ENCODE assay signal across 1 cellular context in the genomic region with DNA sequence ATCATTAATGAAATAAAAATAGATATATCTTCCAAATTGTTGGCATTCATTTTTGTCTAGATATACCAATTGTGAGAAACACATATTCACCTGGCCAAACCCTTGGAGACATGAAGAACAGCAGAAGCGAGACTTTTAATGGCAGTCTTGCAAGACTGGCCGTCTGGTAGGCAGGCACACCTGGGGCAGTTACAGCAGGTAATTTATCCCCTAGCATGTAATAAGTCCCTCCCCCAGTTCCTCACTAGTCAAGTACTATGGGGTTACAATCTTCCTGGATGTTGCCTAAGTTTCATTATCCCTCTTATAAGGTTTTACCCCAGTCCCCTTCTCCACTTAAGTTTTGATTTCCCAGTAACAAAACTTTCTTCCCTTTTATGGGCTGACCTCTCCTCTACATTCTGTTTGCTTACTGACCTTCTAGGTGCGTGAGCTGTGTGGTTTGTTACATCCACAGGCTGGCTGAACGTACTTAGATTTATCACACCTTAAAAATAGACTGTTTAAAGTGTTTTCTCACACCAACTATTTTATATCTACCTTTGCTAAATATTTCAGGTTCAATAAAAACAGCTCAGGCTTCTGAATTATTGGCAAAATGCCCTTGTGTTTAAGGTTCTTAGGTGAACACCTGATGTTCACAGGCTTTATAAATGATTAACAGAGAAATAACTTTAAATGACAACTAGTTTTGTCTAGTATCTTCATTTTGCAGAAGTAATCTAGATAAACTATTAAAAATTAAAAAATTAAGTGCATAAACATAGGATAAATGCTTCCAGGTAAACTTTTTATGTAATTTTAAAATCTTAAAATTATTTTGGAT.
TF ChIP-seq lines count a peak whose summit lies in the region.

No MANE protein-coding gene starts in this region.

TF ChIP-seq in HCT116, 20 proteins besides CTCF, POLR2A, EP300 and RAD21:
- TF ChIP-seq CEBPB (IDR thresholded peaks at IDR 0.05; ENCODE audit: low read depth) (no peak), ZFX (IDR thresholded peaks at IDR 0.05) (no peak), ZNF274 (IDR thresholded peaks at IDR 0.05; ENCODE audit: low read depth, low read length) (no peak), YY1 (IDR thresholded peaks at IDR 0.05; ENCODE audit: extremely low read depth, insufficient replicate concordance, low read depth, low read length) (no peak), POLR2AphosphoS5 (IDR thresholded peaks at IDR 0.05; ENCODE audit: low read depth, low read length) (no peak), FOSL1 (IDR thresholded peaks at IDR 0.05; ENCODE audit: low read depth) (no peak), EGR1 (IDR thresholded peaks at IDR 0.05; ENCODE audit: low read depth) (no peak), TCF7L2 (IDR thresholded peaks at IDR 0.05; ENCODE audit: borderline replicate concordance, extremely low read depth, insufficient read depth, insufficient read length) (no peak), CBX3 (IDR thresholded peaks at IDR 0.05; ENCODE audit: low read depth) (no peak), SIN3A (IDR thresholded peaks at IDR 0.05; ENCODE audit: low read depth) (no peak), EZH2 (IDR thresholded peaks at IDR 0.05) (no peak), SRF (IDR thresholded peaks at IDR 0.05; ENCODE audit: low read depth) (no peak), ELF1 (IDR thresholded peaks at IDR 0.05; ENCODE audit: borderline replicate concordance, low read depth) (no peak)
- TF ChIP-seq, protein P1, sequence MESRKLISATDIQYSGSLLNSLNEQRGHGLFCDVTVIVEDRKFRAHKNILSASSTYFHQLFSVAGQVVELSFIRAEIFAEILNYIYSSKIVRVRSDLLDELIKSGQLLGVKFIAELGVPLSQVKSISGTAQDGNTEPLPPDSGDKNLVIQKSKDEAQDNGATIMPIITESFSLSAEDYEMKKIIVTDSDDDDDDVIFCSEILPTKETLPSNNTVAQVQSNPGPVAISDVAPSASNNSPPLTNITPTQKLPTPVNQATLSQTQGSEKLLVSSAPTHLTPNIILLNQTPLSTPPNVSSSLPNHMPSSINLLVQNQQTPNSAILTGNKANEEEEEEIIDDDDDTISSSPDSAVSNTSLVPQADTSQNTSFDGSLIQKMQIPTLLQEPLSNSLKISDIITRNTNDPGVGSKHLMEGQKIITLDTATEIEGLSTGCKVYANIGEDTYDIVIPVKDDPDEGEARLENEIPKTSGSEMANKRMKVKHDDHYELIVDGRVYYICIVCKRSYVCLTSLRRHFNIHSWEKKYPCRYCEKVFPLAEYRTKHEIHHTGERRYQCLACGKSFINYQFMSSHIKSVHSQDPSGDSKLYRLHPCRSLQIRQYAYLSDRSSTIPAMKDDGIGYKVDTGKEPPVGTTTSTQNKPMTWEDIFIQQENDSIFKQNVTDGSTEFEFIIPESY (IDR thresholded peaks at IDR 0.05; ENCODE audit: extremely low read depth, insufficient replicate concordance, low read length) = no peak
- TF ChIP-seq, protein P2, sequence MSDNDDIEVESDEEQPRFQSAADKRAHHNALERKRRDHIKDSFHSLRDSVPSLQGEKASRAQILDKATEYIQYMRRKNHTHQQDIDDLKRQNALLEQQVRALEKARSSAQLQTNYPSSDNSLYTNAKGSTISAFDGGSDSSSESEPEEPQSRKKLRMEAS (IDR thresholded peaks at IDR 0.05) = no peak
TF ChIP-seq in HCT116: peak in this region for 0.
